Comparison of ENCODE assay signal across 9 cellular contexts in the genomic region with DNA sequence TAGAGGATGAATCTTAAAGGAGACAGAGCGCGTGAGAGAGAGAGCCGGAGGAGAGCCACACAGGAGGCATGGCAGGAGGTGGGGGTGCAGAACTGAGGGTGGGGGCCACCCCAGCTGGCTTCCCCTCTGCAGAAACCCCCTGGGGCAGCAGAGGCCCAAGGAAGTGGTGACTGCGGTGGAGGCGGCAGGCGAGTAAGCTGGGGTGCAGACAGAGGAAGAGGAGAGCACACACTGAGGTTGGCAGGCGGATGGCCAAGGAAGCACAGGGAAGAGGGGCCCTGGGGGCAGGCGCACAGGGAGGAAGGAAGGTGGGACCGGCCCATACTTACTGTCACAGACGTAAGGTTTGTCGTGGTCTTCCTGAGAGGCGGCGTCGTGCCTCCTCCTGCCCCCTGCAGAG.
A peak's percentile ranks its signal among the peaks of the same experiment; 100 is the strongest.
DNase-seq lines count a peak whose midpoint lies in the region; ATAC-seq and TF ChIP-seq lines count a peak whose summit lies in the region.
"Had no signal": no experiment of that assay in that cellular context is flagged by ENCODE, and none has a peak within 500 bp of the region (broad histone marks: within the 10 kb centered on the region; RNA-seq: fewer than 3 reads in every experiment).

No MANE protein-coding gene starts in this region.

- H2AFZ ChIP-seq in PC-9: no peak overlapping the region

- no peak overlapping the region for H3K27ac ChIP-seq in CD4-positive, CD25-positive, alpha-beta regulatory T cell (ENCODE audit: insufficient read depth, low read length, poor library complexity, severe bottlenecking)
- H3K27ac ChIP-seq in PC-9: no peak overlapping the region
- H3K27ac ChIP-seq: C4-2B had no signal

- ATAC-seq in CD4-positive, CD25-positive, alpha-beta regulatory T cell (ENCODE audit: low read depth in 2 of 2): peak; percentile 49 to 54
- ATAC-seq in activated CD8-positive, alpha-beta memory T cell treated with anti-CD3 and anti-CD28 coated beads, Interleukin-2, amount 10 ng/mL, durations not matched to agents 7 days and 5 days: peak; percentile 76
- ATAC-seq in natural killer cell (peak; percentile 69 to 95 (median 74)), GM21717 (IDR thresholded peaks at IDR 0.05; ENCODE audit: unreplicated experiment) (no peak)

- H3K4me3 Mint-ChIP-seq in CD4-positive, CD25-positive, alpha-beta regulatory T cell: peak overlapping the region in 3 of 4 donors; percentile 25 to 85 (median 56)
- peak overlapping the region; percentile 12 for H3K4me3 Mint-ChIP-seq in activated CD8-positive, alpha-beta memory T cell treated with anti-CD3 and anti-CD28 coated beads, Interleukin-2, amount 10 ng/mL, durations not matched to agents 7 days and 5 days
- peak overlapping the region; percentile 77 for H3K4me3 Mint-ChIP-seq in natural killer cell

- H3K4me2 ChIP-seq in PC-9: no peak overlapping the region

- no peak overlapping the region for H3K4me3 ChIP-seq in CD4-positive, CD25-positive, alpha-beta regulatory T cell (ENCODE audit: low read depth, low read length)
- H3K4me3 ChIP-seq in PC-9: no peak overlapping the region

- CTCF ChIA-PET in activated CD8-positive, alpha-beta memory T cell treated with anti-CD3 and anti-CD28 coated beads, Interleukin-2, amount 10 ng/mL, durations not matched to agents 7 days and 5 days (lab: Charles Lee): no interaction called here
- CTCF ChIA-PET in PC-9 (lab: Charles Lee): no interaction called here

- H3K36me3 ChIP-seq in CD4-positive, CD25-positive, alpha-beta regulatory T cell (ENCODE audit: control insufficient read depth, insufficient read depth, low read length): no peaks in the 10 kb centered on the region
- no peaks in the 10 kb centered on the region for H3K36me3 ChIP-seq in PC-9 (ENCODE audit: low read depth)

- no peak for TF ChIP-seq CTCF in GM20000 (IDR thresholded peaks at IDR 0.05; ENCODE audit: extremely low read depth, missing control alignments)
- no peak for TF ChIP-seq CTCF in natural killer cell (IDR thresholded peaks at IDR 0.05)
- no peak for TF ChIP-seq CTCF in PC-9 (conservative IDR thresholded peaks at IDR 0.05)

- no peaks in the 10 kb centered on the region for H3K79me2 ChIP-seq in PC-9 (ENCODE audit: low read depth)

- intact Hi-C loops in natural killer cell (cut with micrococcal nuclease) (loop anchor here (1.0 to 2.0 kb wide), 2 partner anchors 180 to 197 kb away; a partner anchor contains a TSS), PC-9 (cut with micrococcal nuclease; ENCODE audit: unreplicated experiment) (no loop called here)

- H3K4me1 Mint-ChIP-seq in CD4-positive, CD25-positive, alpha-beta regulatory T cell: peaks cover 4 to 28% (median 15%) of the 10 kb centered on the region in 4 donors
- peaks cover 38% of the 10 kb centered on the region for H3K4me1 Mint-ChIP-seq in activated CD8-positive, alpha-beta memory T cell treated with anti-CD3 and anti-CD28 coated beads, Interleukin-2, amount 10 ng/mL, durations not matched to agents 7 days and 5 days
- H3K4me1 Mint-ChIP-seq in natural killer cell: peaks cover 42 to 64% of the 10 kb centered on the region in 2 donors

- H3F3A ChIP-seq in PC-9 (ENCODE audit: insufficient read depth, low read depth): no peaks in the 10 kb centered on the region

- H3K4me1 ChIP-seq in CD4-positive, CD25-positive, alpha-beta regulatory T cell (ENCODE audit: control insufficient read depth, insufficient read depth, low read length, poor library complexity, severe bottlenecking): peaks cover 9% of the 10 kb centered on the region
- no peaks in the 10 kb centered on the region for H3K4me1 ChIP-seq in PC-9 (replicated peaks; ENCODE audit: insufficient read depth)

- H4K20me1 ChIP-seq in PC-9 (ENCODE audit: insufficient read depth): no peaks in the 10 kb centered on the region

- POLR2A ChIA-PET in PC-9 (lab: Charles Lee; ENCODE audit: unreplicated experiment): no interaction called here

- no peaks in the 10 kb centered on the region for H3K36me3 Mint-ChIP-seq in CD4-positive, CD25-positive, alpha-beta regulatory T cell
- H3K36me3 Mint-ChIP-seq in activated CD8-positive, alpha-beta memory T cell treated with anti-CD3 and anti-CD28 coated beads, Interleukin-2, amount 10 ng/mL, durations not matched to agents 7 days and 5 days: peaks cover 3% of the 10 kb centered on the region
- H3K36me3 Mint-ChIP-seq in natural killer cell: no peaks in the 10 kb centered on the region

- H3K27me3 ChIP-seq in CD4-positive, CD25-positive, alpha-beta regulatory T cell (ENCODE audit: control insufficient read depth, insufficient read depth, low read length): no peaks in the 10 kb centered on the region
- H3K27me3 ChIP-seq in PC-9 (ENCODE audit: insufficient read depth, low read depth): peaks cover 72% of the 10 kb centered on the region

- no peaks in the 10 kb centered on the region for H3K27me3 Mint-ChIP-seq in CD4-positive, CD25-positive, alpha-beta regulatory T cell
- peaks cover 7% of the 10 kb centered on the region for H3K27me3 Mint-ChIP-seq in activated CD8-positive, alpha-beta memory T cell treated with anti-CD3 and anti-CD28 coated beads, Interleukin-2, amount 10 ng/mL, durations not matched to agents 7 days and 5 days
- H3K27me3 Mint-ChIP-seq in natural killer cell (ENCODE audit: low read depth in 2 of 2): peaks cover 16 to 29% of the 10 kb centered on the region in 2 donors

- H3K9me3 ChIP-seq in CD4-positive, CD25-positive, alpha-beta regulatory T cell (ENCODE audit: control insufficient read depth in 2 of 2, low read length in 2 of 2): no peaks in the 10 kb centered on the region
- H3K9me3 ChIP-seq in PC-9 (ENCODE audit: insufficient read depth, low read depth): no peaks in the 10 kb centered on the region

- H3K27ac Mint-ChIP-seq in CD4-positive, CD25-positive, alpha-beta regulatory T cell: peak overlapping the region in 1 of 3 donors; percentile 50
- peak overlapping the region; percentile 62 for H3K27ac Mint-ChIP-seq in activated CD8-positive, alpha-beta memory T cell treated with anti-CD3 and anti-CD28 coated beads, Interleukin-2, amount 10 ng/mL, durations not matched to agents 7 days and 5 days
- H3K27ac Mint-ChIP-seq in natural killer cell: peak overlapping the region; percentile 6 to 83

- peak in 2 of 3 donors; percentile 8 to 50 for DNase-seq in CD4-positive, CD25-positive, alpha-beta regulatory T cell
- DNase-seq in GM20000 (ENCODE audit: low spot score): peak; percentile 52
- DNase-seq in activated CD8-positive, alpha-beta memory T cell treated with anti-CD3 and anti-CD28 coated beads, Interleukin-2, amount 10 ng/mL, durations not matched to agents 7 days and 5 days: peak; percentile 86
- peak; percentile 70 for DNase-seq in natural killer cell
- no peak for DNase-seq in hypothalamus (lab: John Stamatoyannopoulos, UW)
- DNase-seq in NCI-H774 (lab: John Stamatoyannopoulos, UW): no peak
- DNase-seq in PC-9: no peak

- H3K9me3 Mint-ChIP-seq in CD4-positive, CD25-positive, alpha-beta regulatory T cell: no peaks in the 10 kb centered on the region
- H3K9me3 Mint-ChIP-seq in activated CD8-positive, alpha-beta memory T cell treated with anti-CD3 and anti-CD28 coated beads, Interleukin-2, amount 10 ng/mL, durations not matched to agents 7 days and 5 days (ENCODE audit: low read depth): no peaks in the 10 kb centered on the region
- H3K9me3 Mint-ChIP-seq in natural killer cell: no peaks in the 10 kb centered on the region

- BruUV-seq in PC-9 (replicated peaks; lab: Mats Ljungman, UMichigan): no TSS peak

- no peaks in the 10 kb centered on the region for H3K9me2 ChIP-seq in PC-9 (ENCODE audit: insufficient read depth)

Comparison
In these comparisons a context has a peak if more than half of its experiments do, and no peak if none do; other contexts are left out.
1. DNase-seq: peak in CD4-positive, CD25-positive, alpha-beta regulatory T cell (2 of 3), GM20000 (single experiment), activated CD8-positive, alpha-beta memory T cell treated with anti-CD3 and anti-CD28 coated beads, Interleukin-2, amount 10 ng/mL, durations not matched to agents 7 days and 5 days (single experiment) and natural killer cell (single experiment); none in hypothalamus (0 of 51), NCI-H774 (single experiment) and PC-9 (0 of 2).
2. H3K4me3 Mint-ChIP-seq: peak in every context shown above with its lines; median percentile 77 in natural killer cell; 56 in CD4-positive, CD25-positive, alpha-beta regulatory T cell; 12 in activated CD8-positive, alpha-beta memory T cell treated with anti-CD3 and anti-CD28 coated beads, Interleukin-2, amount 10 ng/mL, durations not matched to agents 7 days and 5 days.